9 cellular contexts compared by ENCODE assay signal in genomic region chrX:32851556-32851955, GRCh38.
"Had no signal": no experiment of that assay in that cellular context is flagged by ENCODE, and none has a peak within 500 bp of the region (broad histone marks: within the 10 kb centered on the region; RNA-seq: fewer than 3 reads in every experiment).

No MANE protein-coding gene starts in this region.

- H3K4me3 ChIP-seq: GM23248, HAP-1, K562 had no signal

- H3K4me1 ChIP-seq: HAP-1 had no signal

- ATAC-seq: HCT116, K562 had no signal

- FAIRE-seq: K562 had no signal

- H3K36me3 ChIP-seq: HAP-1 had no signal

- H3K9me3 ChIP-seq: HAP-1 had no signal

- H3K27ac ChIP-seq: GM23248, HL-60 had no signal

- DNase-seq: GM23248, GOT3, H7, HFFc6, IMR-90 had no signal
